In genomic region chr4:39613093-39613656, GRCh38 we compare ENCODE assay signal across 10 cellular contexts. TPM values are rescaled to one million over a fixed set of nuclear protein-coding genes. Genes with fewer than 3 reads are reported as not detected.
DNase-seq lines count a peak whose midpoint lies in the region; ATAC-seq and TF ChIP-seq lines count a peak whose summit lies in the region.
"Had no signal": no experiment of that assay in that cellular context is flagged by ENCODE, and none has a peak within 500 bp of the region (broad histone marks: within the 10 kb centered on the region; RNA-seq: fewer than 3 reads in every experiment).

No MANE protein-coding gene starts in this region.

- H3K27ac Mint-ChIP-seq in WTC11, result no peak overlapping the region; the same call in 1 of the 2 replicates

- peaks cover 25% of the 10 kb centered on the region for H3K4me1 Mint-ChIP-seq in WTC11

- H3K9me3 ChIP-seq in adipocyte (ENCODE audit: control insufficient read depth, low read length), result no peaks in the 10 kb centered on the region
- H3K9me3 ChIP-seq in tibial nerve, result no peaks in the 10 kb centered on the region

- peak overlapping the region; percentile 43 for H3K4me3 ChIP-seq in adipocyte (ENCODE audit: low read length)
- no peak overlapping the region for H3K4me3 ChIP-seq in tibial nerve

- no peaks in the 10 kb centered on the region for H3K9me3 Mint-ChIP-seq in WTC11

- H3K4me3 Mint-ChIP-seq in WTC11, result no peak overlapping the region

- H3K27me3 ChIP-seq in adipocyte (replicated peaks; ENCODE audit: control insufficient read depth, insufficient read depth, low read length) (no peaks in the 10 kb centered on the region), tibial nerve (no peaks in the 10 kb centered on the region)

- TF ChIP-seq EP300 in tibial nerve (IDR thresholded peaks at IDR 0.05), result no peak

- H3K27me3 Mint-ChIP-seq in WTC11 (ENCODE audit: low read depth), result no peaks in the 10 kb centered on the region

- WGBS in tibial nerve, 2 donors, result 33 to 40% methylated on average over 2 of the region's 2 CpGs

- POLR2A ChIA-PET in WTC11 (lab: Charles Lee), result interaction anchor here (0.8 kb wide), 1 partner anchor 56 kb away, joined by 3 read pairs; no protein-coding TSS in a partner anchor

- TF ChIP-seq POLR2A in tibial nerve (IDR thresholded peaks at IDR 0.05), result no peak

- H3K27ac ChIP-seq in tibial nerve, result peak overlapping the region in 1 of 4 donors; percentile 31

- H3K36me3 Mint-ChIP-seq in WTC11, result peaks cover 18% of the 10 kb centered on the region

- DNase-seq in ELR (ENCODE audit: low read depth), result peak; percentile 58
- peak; percentile 62 for DNase-seq in adipocyte (ENCODE audit: low read depth)
- no peak for DNase-seq in omental fat pad (ENCODE audit: low spot score)
- DNase-seq in NCI-H1417 treated with DMSO at 0.1 percent for 48 hours (lab: John Stamatoyannopoulos, UW), result no peak
- no peak for DNase-seq in WTC11 (ENCODE audit: low spot score)
- DNase-seq in tibial nerve (ENCODE audit: low spot score in 2 of 2), result no peak
- DNase-seq: NCI-H2029 treated with DMSO at 0.1 percent for 48 hours, retina had no signal

- no peak for TF ChIP-seq CTCF in omental fat pad (IDR thresholded peaks at IDR 0.05)
- TF ChIP-seq CTCF in WTC11 (IDR thresholded peaks at IDR 0.05), result no peak
- no peak for TF ChIP-seq CTCF in tibial nerve (IDR thresholded peaks at IDR 0.05)

- no peak overlapping the region for H3K9ac ChIP-seq in adipocyte (ENCODE audit: low read length)

- H3K36me3 ChIP-seq in adipocyte (ENCODE audit: control insufficient read depth, insufficient read depth, low read length, severe bottlenecking), result peaks cover 28% of the 10 kb centered on the region
- peaks cover 0 to 30% (median 0%) of the 10 kb centered on the region in 3 donors for H3K36me3 ChIP-seq in tibial nerve

- H3K4me1 ChIP-seq in adipocyte (ENCODE audit: control insufficient read depth, insufficient read depth, low read length) (peaks cover 60% of the 10 kb centered on the region), tibial nerve (peaks cover 0 to 43% (median 7%) of the 10 kb centered on the region in 4 donors)

- ATAC-seq in HG02642 (IDR thresholded peaks at IDR 0.05; ENCODE audit: poor library complexity, unreplicated experiment), result peak; percentile 39
- peak; percentile 42 for ATAC-seq in omental fat pad (ENCODE audit: low FRiP score)
- ATAC-seq in WTC11, result no peak
- ATAC-seq in GM21723 (IDR thresholded peaks at IDR 0.05; ENCODE audit: unreplicated experiment), result no peak

- CTCF ChIA-PET in WTC11 (lab: Charles Lee), result no interaction called here

TF ChIP-seq in WTC11, 78 proteins besides CTCF, POLR2A, EP300 and RAD21 (continues in another document):
- TF ChIP-seq FOXP4 (CRISPR knock-in tag; IDR thresholded peaks at IDR 0.05) (no peak), ZNF671 (CRISPR knock-in tag; IDR thresholded peaks at IDR 0.05) (no peak), ZSCAN18 (CRISPR knock-in tag; IDR thresholded peaks at IDR 0.05) (no peak), ESRRA (CRISPR knock-in tag; IDR thresholded peaks at IDR 0.05; ENCODE audit: borderline replicate concordance) (no peak), NFYB (CRISPR knock-in tag; conservative IDR thresholded peaks at IDR 0.05; ENCODE audit: low read depth) (no peak), AR (CRISPR knock-in tag; IDR thresholded peaks at IDR 0.05) (no peak), ERG (CRISPR knock-in tag; IDR thresholded peaks at IDR 0.05) (no peak), ATF3 (CRISPR knock-in tag; conservative IDR thresholded peaks at IDR 0.05) (no peak), TCF7 (CRISPR knock-in tag; IDR thresholded peaks at IDR 0.05; ENCODE audit: low read depth) (no peak), NFE2L1 (CRISPR knock-in tag; IDR thresholded peaks at IDR 0.05) (no peak), CREB1 (CRISPR knock-in tag; IDR thresholded peaks at IDR 0.05) (no peak), NR2C2 (CRISPR knock-in tag; IDR thresholded peaks at IDR 0.05) (no peak), USF1 (CRISPR knock-in tag; IDR thresholded peaks at IDR 0.05) (no peak), GRHL2 (CRISPR knock-in tag; IDR thresholded peaks at IDR 0.05; ENCODE audit: insufficient replicate concordance, severe bottlenecking) (no peak), E2F4 (CRISPR knock-in tag; IDR thresholded peaks at IDR 0.05; ENCODE audit: borderline replicate concordance, low read depth) (no peak)

RNA-seq across cellular contexts. Expression of gene SMIM14, which starts 25.5 kb away (rescaled TPM):
- 10 to 100 TPM; 24.6 to 69.4 (median 35.2) TPM for total RNA-seq in omental fat pad
- 32.3 to 40.1 TPM (median 38.5 TPM) in 3 replicates for total RNA-seq in WTC11 (2021)
- 10 to 100 TPM; 26.7 to 42.6 (median 36.2) TPM for total RNA-seq in tibial nerve

Comparison
In these comparisons a context has a peak if more than half of its experiments do, and no peak if none do; other contexts are left out.
1. DNase-seq: peak in ELR (single experiment) and adipocyte (single experiment); none in omental fat pad (single experiment), NCI-H1417 treated with DMSO at 0.1 percent for 48 hours (single experiment), WTC11 (single experiment) and tibial nerve (0 of 2).
2. ATAC-seq: peak in HG02642 (single experiment) and omental fat pad (single experiment); none in WTC11 (single experiment) and GM21723 (single experiment).